9 cellular contexts compared by ENCODE assay signal in genomic region chr10:62733654-62734293, GRCh38.
DNase-seq lines count a peak whose midpoint lies in the region; ATAC-seq and TF ChIP-seq lines count a peak whose summit lies in the region.
"Had no signal": no experiment of that assay in that cellular context is flagged by ENCODE, and none has a peak within 500 bp of the region (broad histone marks: within the 10 kb centered on the region; RNA-seq: fewer than 3 reads in every experiment).

No MANE protein-coding gene starts in this region.

- no peaks in the 10 kb centered on the region for H3K36me3 ChIP-seq in MM.1S (replicated peaks; ENCODE audit: insufficient read depth, low read length)
- no peaks in the 10 kb centered on the region for H3K36me3 ChIP-seq in left ventricle myocardium inferior
- no peaks in the 10 kb centered on the region for H3K36me3 ChIP-seq in stomach
- H3K36me3 ChIP-seq: ovary had no signal

- peaks cover 13% of the 10 kb centered on the region for H3F3A ChIP-seq in MM.1S (ENCODE audit: insufficient read depth, low read length)

- no peak for TF ChIP-seq CTCF in MM.1S (IDR thresholded peaks at IDR 0.05; ENCODE audit: low read length)
- TF ChIP-seq CTCF in left ventricle myocardium inferior (IDR thresholded peaks at IDR 0.05; ENCODE audit: borderline replicate concordance): no peak
- no peak for TF ChIP-seq CTCF in stomach (IDR thresholded peaks at IDR 0.05)

- intact Hi-C loops in left ventricle myocardium inferior (cut with micrococcal nuclease) (no loop called here), stomach (cut with DNase I; ENCODE audit: low total_unique reads) (no loop called here)

- peak; percentile 0 for ATAC-seq in GM18498 (IDR thresholded peaks at IDR 0.05; ENCODE audit: unreplicated experiment)
- peak; percentile 2 for ATAC-seq in GM21619 (IDR thresholded peaks at IDR 0.05; ENCODE audit: unreplicated experiment)

- H3K4me1 ChIP-seq in MM.1S (ENCODE audit: low read length) (peaks cover 45% of the 10 kb centered on the region), left ventricle myocardium inferior (peaks cover 4% of the 10 kb centered on the region), stomach (no peaks in the 10 kb centered on the region)

- peak overlapping the region; percentile 19; the same call in 1 of the 2 replicates for H3K9ac ChIP-seq in MM.1S (ENCODE audit: low read length)

- 73 to 82% (median 77%) methylated on average over 4 of the region's 4 CpGs for WGBS in stomach, 5 donors

- peak overlapping the region; percentile 65; the same call in 1 of the 2 replicates for H3K27ac ChIP-seq in MM.1S (ENCODE audit: low read length)
- no peak overlapping the region for H3K27ac ChIP-seq in left ventricle myocardium inferior (replicated peaks)
- H3K27ac ChIP-seq in stomach: peak overlapping the region in 1 of 5 donors; percentile 9
- H3K27ac ChIP-seq: ovary had no signal

- H3K79me2 ChIP-seq in MM.1S (ENCODE audit: low read length): no peaks in the 10 kb centered on the region

- no peaks in the 10 kb centered on the region for H3K27me3 ChIP-seq in MM.1S (replicated peaks; ENCODE audit: insufficient read depth, low read length)
- H3K27me3 ChIP-seq in left ventricle myocardium inferior (ENCODE audit: low read depth): peaks cover 42% of the 10 kb centered on the region
- no peaks in the 10 kb centered on the region for H3K27me3 ChIP-seq in stomach
- H3K27me3 ChIP-seq: ovary had no signal

- no peaks in the 10 kb centered on the region for H3K9me2 ChIP-seq in MM.1S (replicated peaks; ENCODE audit: insufficient read depth, low read length)

- H3K9me3 ChIP-seq in MM.1S (replicated peaks; ENCODE audit: insufficient read depth, low read length) (no peaks in the 10 kb centered on the region), left ventricle myocardium inferior (replicated peaks) (no peaks in the 10 kb centered on the region), stomach (no peaks in the 10 kb centered on the region)
- H3K9me3 ChIP-seq: ovary had no signal

- H2AFZ ChIP-seq in MM.1S (ENCODE audit: low read length): peak overlapping the region; percentile 48

- no peak for TF ChIP-seq EP300 in stomach (IDR thresholded peaks at IDR 0.05)

- peak overlapping the region; percentile 61; the same call in 1 of the 2 replicates for H3K4me2 ChIP-seq in MM.1S (ENCODE audit: low read depth, low read length)

- H4K20me1 ChIP-seq in MM.1S (ENCODE audit: insufficient read depth, low read length): no peaks in the 10 kb centered on the region

- H3K4me3 ChIP-seq in MM.1S (ENCODE audit: low read length): no peak overlapping the region
- H3K4me3 ChIP-seq in left ventricle myocardium inferior: no peak overlapping the region
- no peak overlapping the region for H3K4me3 ChIP-seq in stomach
- H3K4me3 ChIP-seq: ovary had no signal

- no peak for DNase-seq in MM.1S
- peak; percentile 25 for DNase-seq in left ventricle myocardium inferior
- DNase-seq in stomach: no peak
- DNase-seq in COLO829 (ENCODE audit: low spot score): no peak
- no peak for DNase-seq in COLO668 (lab: John Stamatoyannopoulos, UW; ENCODE audit: unreplicated experiment)
- DNase-seq in NCI-H774 (lab: John Stamatoyannopoulos, UW): no peak
- DNase-seq: ovary had no signal

- no peak for TF ChIP-seq POLR2A in stomach (IDR thresholded peaks at IDR 0.05)
